ENCODE assay signal across 17 cellular contexts in the genomic region with DNA sequence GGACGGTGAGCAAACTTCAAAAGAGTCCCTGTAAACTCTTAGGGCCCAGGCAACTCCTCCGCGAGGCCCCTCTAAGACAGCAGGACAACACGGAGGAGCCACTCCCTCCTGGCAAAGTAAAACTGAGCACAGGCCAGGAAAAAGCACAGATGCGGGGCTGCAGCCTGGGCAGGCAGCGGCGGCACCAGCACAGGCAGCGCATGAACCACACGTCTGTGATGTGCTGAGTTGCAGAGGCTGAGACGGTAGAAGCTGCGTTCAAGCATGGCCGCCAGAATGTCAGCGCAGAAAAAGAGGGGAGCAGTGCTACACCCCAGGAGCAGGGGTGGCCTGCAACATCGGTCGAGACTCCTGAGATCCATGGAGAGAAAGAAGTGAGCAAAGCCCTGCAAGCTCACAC. TPM values are rescaled to one million over a fixed set of nuclear protein-coding genes. Genes with fewer than 3 reads are reported as not detected.
DNase-seq lines count a peak whose midpoint lies in the region; ATAC-seq and TF ChIP-seq lines count a peak whose summit lies in the region.
"Had no signal": no experiment of that assay in that cellular context is flagged by ENCODE, and none has a peak within 500 bp of the region (broad histone marks: within the 10 kb centered on the region; RNA-seq: fewer than 3 reads in every experiment).

No MANE protein-coding gene starts in this region.

- CTCF ChIA-PET in MCF 10A (lab: Yijun Ruan, JAX) = interaction anchor here (0.6 to 1.2 kb wide), 4 partner anchors 9 to 46 kb away, joined by 3 to 5 read pairs (median 4); no protein-coding TSS in a partner anchor
- CTCF ChIA-PET in mammary epithelial cell (lab: Charles Lee; ENCODE audit: low non-redundant PET) = no interaction called here
- CTCF ChIA-PET in PC-3 (lab: Charles Lee) = no interaction called here
- CTCF ChIA-PET in naive thymus-derived CD4-positive, alpha-beta T cell (lab: Charles Lee) = no interaction called here
- CTCF ChIA-PET in activated CD8-positive, alpha-beta memory T cell treated with anti-CD3 and anti-CD28 coated beads, Interleukin-2, amount 10 ng/mL, durations not matched to agents 7 days and 5 days (lab: Charles Lee) = interaction anchor here (1.2 kb wide), 1 partner anchor 163 kb away, joined by 4 read pairs; no protein-coding TSS in a partner anchor

- no peak overlapping the region for H3K4me3 Mint-ChIP-seq in MCF 10A (ENCODE audit: unreplicated experiment)
- H3K4me3 Mint-ChIP-seq in naive thymus-derived CD4-positive, alpha-beta T cell = no peak overlapping the region
- no peak overlapping the region for H3K4me3 Mint-ChIP-seq in activated CD8-positive, alpha-beta memory T cell treated with anti-CD3 and anti-CD28 coated beads, Interleukin-2, amount 10 ng/mL, durations not matched to agents 7 days and 5 days

- H3K4me1 ChIP-seq in mammary epithelial cell (ENCODE audit: insufficient read depth, low read length) (peaks cover 34% of the 10 kb centered on the region), breast epithelium (peaks cover 0 to 3% of the 10 kb centered on the region in 2 donors), osteoblast (ENCODE audit: insufficient read depth, low read length) (peaks cover 56% of the 10 kb centered on the region), PC-3 (ENCODE audit: insufficient read depth, low read length) (peaks cover 13% of the 10 kb centered on the region)
- no peaks in the 10 kb centered on the region for H3K4me1 ChIP-seq in naive thymus-derived CD4-positive, alpha-beta T cell (ENCODE audit: control insufficient read depth in 2 of 2, insufficient read depth in 2 of 2, low read length in 2 of 2)
- H3K4me1 ChIP-seq: BLaER1 had no signal

- H3K36me3 ChIP-seq in mammary epithelial cell (ENCODE audit: insufficient read depth, low read length) = no peaks in the 10 kb centered on the region
- no peaks in the 10 kb centered on the region for H3K36me3 ChIP-seq in breast epithelium
- H3K36me3 ChIP-seq in osteoblast (ENCODE audit: insufficient read depth, low read length) = no peaks in the 10 kb centered on the region
- no peaks in the 10 kb centered on the region for H3K36me3 ChIP-seq in PC-3 (ENCODE audit: low read depth, low read length)
- no peaks in the 10 kb centered on the region for H3K36me3 ChIP-seq in naive thymus-derived CD4-positive, alpha-beta T cell (ENCODE audit: control insufficient read depth in 2 of 3, insufficient read depth in 3 of 3, low read length in 3 of 3)
- H3K36me3 ChIP-seq: BLaER1, SJSA1 had no signal

- BruUV-seq in MCF 10A (replicated peaks; lab: Mats Ljungman, UMichigan) (no TSS peak), mammary epithelial cell (replicated peaks; lab: Mats Ljungman, UMichigan) (no TSS peak), PC-3 (replicated peaks; lab: Mats Ljungman, UMichigan) (no TSS peak)

- H3K27ac ChIP-seq in mammary epithelial cell (ENCODE audit: insufficient read depth, low read depth, low read length) (no peak overlapping the region), breast epithelium (peak overlapping the region; percentile 71 to 80), osteoblast (ENCODE audit: low read depth, low read length) (peak overlapping the region; percentile 52), PC-3 (ENCODE audit: low read length) (no peak overlapping the region)
- no peak overlapping the region for H3K27ac ChIP-seq in naive thymus-derived CD4-positive, alpha-beta T cell (ENCODE audit: low read depth, low read length)
- H3K27ac ChIP-seq: BLaER1, HL-60 had no signal

- no peaks in the 10 kb centered on the region for H3K36me3 Mint-ChIP-seq in MCF 10A (ENCODE audit: insufficient read depth, unreplicated experiment)
- H3K36me3 Mint-ChIP-seq in naive thymus-derived CD4-positive, alpha-beta T cell = no peaks in the 10 kb centered on the region
- no peaks in the 10 kb centered on the region for H3K36me3 Mint-ChIP-seq in activated CD8-positive, alpha-beta memory T cell treated with anti-CD3 and anti-CD28 coated beads, Interleukin-2, amount 10 ng/mL, durations not matched to agents 7 days and 5 days

- no peak overlapping the region for H3K9ac ChIP-seq in mammary epithelial cell (ENCODE audit: insufficient read depth, low read length)
- H3K9ac ChIP-seq in PC-3 (ENCODE audit: low read length) = no peak overlapping the region
- H3K9ac ChIP-seq: BLaER1 had no signal

- no peak overlapping the region for H2AFZ ChIP-seq in mammary epithelial cell (ENCODE audit: low read depth, low read length)
- no peak overlapping the region for H2AFZ ChIP-seq in osteoblast (ENCODE audit: low read length)
- H2AFZ ChIP-seq in PC-3 (ENCODE audit: low read length) = no peak overlapping the region

- dilution Hi-C loops in mammary epithelial cell (cut with HindIII; ENCODE audit: low sequenced_read_pairs) = no loop called here

- no peaks in the 10 kb centered on the region for H3K27me3 Mint-ChIP-seq in MCF 10A (ENCODE audit: insufficient read depth, unreplicated experiment)
- peaks cover 0 to 7% (median 0%) of the 10 kb centered on the region in 5 donors for H3K27me3 Mint-ChIP-seq in naive thymus-derived CD4-positive, alpha-beta T cell
- H3K27me3 Mint-ChIP-seq in activated CD8-positive, alpha-beta memory T cell treated with anti-CD3 and anti-CD28 coated beads, Interleukin-2, amount 10 ng/mL, durations not matched to agents 7 days and 5 days = peaks cover 16% of the 10 kb centered on the region

- ATAC-seq in PC-3 = no peak
- no peak for ATAC-seq in GM18505 (IDR thresholded peaks at IDR 0.05; ENCODE audit: unreplicated experiment)
- no peak for ATAC-seq in naive thymus-derived CD4-positive, alpha-beta T cell
- no peak for ATAC-seq in activated CD8-positive, alpha-beta memory T cell treated with anti-CD3 and anti-CD28 coated beads, Interleukin-2, amount 10 ng/mL, durations not matched to agents 7 days and 5 days

- TF ChIP-seq CTCF in MCF 10A (IDR thresholded peaks at IDR 0.05; ENCODE audit: unreplicated experiment) = no peak
- no peak for TF ChIP-seq CTCF in mammary epithelial cell (conservative IDR thresholded peaks at IDR 0.05 in 1 of 2, IDR thresholded peaks at IDR 0.05 in 1 of 2; ENCODE audit: extremely low read depth in 1 of 2, insufficient read depth in 1 of 2, low read depth in 1 of 2, low read length in 2 of 2)
- TF ChIP-seq CTCF in breast epithelium (IDR thresholded peaks at IDR 0.05) = no peak
- no peak for TF ChIP-seq CTCF in osteoblast (IDR thresholded peaks at IDR 0.05; ENCODE audit: extremely low read depth, low read depth, low read length)
- TF ChIP-seq CTCF in PC-3 (conservative IDR thresholded peaks at IDR 0.05; ENCODE audit: low read depth, low read length) = no peak

- POLR2A ChIA-PET in MCF 10A (lab: Yijun Ruan, JAX) (interaction anchor here (1.2 kb wide), 1 partner anchor 8 kb away, joined by 3 read pairs; no protein-coding TSS in a partner anchor), PC-3 (lab: Charles Lee; ENCODE audit: unreplicated experiment) (no interaction called here)
- POLR2A ChIA-PET in naive thymus-derived CD4-positive, alpha-beta T cell (lab: Charles Lee) = no interaction called here

- no peaks in the 10 kb centered on the region for H3K9me2 ChIP-seq in PC-3 (replicated peaks; ENCODE audit: low read length)

- H3K9me3 ChIP-seq in mammary epithelial cell (replicated peaks; ENCODE audit: insufficient read depth, low read length) = no peaks in the 10 kb centered on the region
- H3K9me3 ChIP-seq in breast epithelium = no peaks in the 10 kb centered on the region
- no peaks in the 10 kb centered on the region for H3K9me3 ChIP-seq in osteoblast (ENCODE audit: low read depth, low read length)
- no peaks in the 10 kb centered on the region for H3K9me3 ChIP-seq in PC-3 (ENCODE audit: low read length)
- no peaks in the 10 kb centered on the region for H3K9me3 ChIP-seq in naive thymus-derived CD4-positive, alpha-beta T cell (ENCODE audit: control insufficient read depth in 2 of 3, low read length in 3 of 3)
- H3K9me3 ChIP-seq: BLaER1, SJSA1 had no signal

- H3K4me3 ChIP-seq in mammary epithelial cell (replicated peaks in 1 of 3; ENCODE audit: insufficient read depth in 1 of 3, low read depth in 2 of 3, low read length in 3 of 3) (no peak overlapping the region), breast epithelium (no peak overlapping the region), osteoblast (ENCODE audit: insufficient read depth, low read length) (no peak overlapping the region), PC-3 (ENCODE audit: low read length) (no peak overlapping the region)
- H3K4me3 ChIP-seq in naive thymus-derived CD4-positive, alpha-beta T cell (ENCODE audit: low read length) = no peak overlapping the region
- H3K4me3 ChIP-seq: BLaER1, SJSA1 had no signal

- no peaks in the 10 kb centered on the region for H3K79me2 ChIP-seq in mammary epithelial cell (ENCODE audit: insufficient read depth, low read length)
- no peaks in the 10 kb centered on the region for H3K79me2 ChIP-seq in osteoblast (ENCODE audit: insufficient read depth, low read length)
- H3K79me2 ChIP-seq in PC-3 (ENCODE audit: low read length) = no peaks in the 10 kb centered on the region

- no peaks in the 10 kb centered on the region for H4K20me1 ChIP-seq in mammary epithelial cell (ENCODE audit: insufficient read depth, low read length)
- no peaks in the 10 kb centered on the region for H4K20me1 ChIP-seq in osteoblast (ENCODE audit: insufficient read depth, low read length)
- H4K20me1 ChIP-seq in PC-3 (ENCODE audit: low read length) = no peaks in the 10 kb centered on the region
- H4K20me1 ChIP-seq: BLaER1 had no signal

- H3K27ac Mint-ChIP-seq in MCF 10A (ENCODE audit: low read depth, unreplicated experiment) = peak overlapping the region; percentile 89
- no peak overlapping the region for H3K27ac Mint-ChIP-seq in naive thymus-derived CD4-positive, alpha-beta T cell
- no peak overlapping the region for H3K27ac Mint-ChIP-seq in activated CD8-positive, alpha-beta memory T cell treated with anti-CD3 and anti-CD28 coated beads, Interleukin-2, amount 10 ng/mL, durations not matched to agents 7 days and 5 days

- intact Hi-C loops in MCF 10A (cut with micrococcal nuclease) = no loop called here
- intact Hi-C loops in mammary epithelial cell (cut with micrococcal nuclease) = no loop called here
- intact Hi-C loops in breast epithelium (cut with DNase I; ENCODE audit: low total_unique reads) = no loop called here
- intact Hi-C loops in PC-3 (cut with micrococcal nuclease) = no loop called here
- intact Hi-C loops in naive thymus-derived CD4-positive, alpha-beta T cell (cut with micrococcal nuclease) = no loop called here

- no peaks in the 10 kb centered on the region for H3F3A ChIP-seq in PC-3 (ENCODE audit: low read length, unreplicated experiment)

- DNase-seq in MCF 10A (ENCODE audit: unreplicated experiment) (no peak), mammary epithelial cell (no peak), breast epithelium (ENCODE audit: low spot score in 2 of 2) (no peak), osteoblast (ENCODE audit: insufficient read length, low spot score, missing footprints) (no peak), PC-3 (no peak)
- no peak for DNase-seq in naive thymus-derived CD4-positive, alpha-beta T cell
- DNase-seq in activated CD8-positive, alpha-beta memory T cell treated with anti-CD3 and anti-CD28 coated beads, Interleukin-2, amount 10 ng/mL, durations not matched to agents 7 days and 5 days = no peak
- DNase-seq: GDM1, MV-4-11, NCI-H1436, NCI-H2029 treated with DMSO at 0.1 percent for 48 hours, NCI-H2171 treated with DMSO at 0.1 percent for 48 hours, NCI-H446 treated with DMSO at 0.1 percent for 48 hours had no signal

- WGBS in mammary epithelial cell (ENCODE audit: low coverage, missing lambda C conversion rate) = 96% methylated on average over 10 of the region's 15 CpGs

- in situ Hi-C loops in mammary epithelial cell (cut with MboI; ENCODE audit: low sequenced_read_pairs in 2 of 2) = no loop called here

- TF ChIP-seq POLR2A in breast epithelium (IDR thresholded peaks at IDR 0.05) (no peak), GM18505 (IDR thresholded peaks at IDR 0.05; ENCODE audit: borderline replicate concordance, extremely low read depth, insufficient read depth, insufficient read length) (no peak)

- no peaks in the 10 kb centered on the region for H3K27me3 ChIP-seq in mammary epithelial cell (ENCODE audit: insufficient read depth, low read length)
- peaks cover 0 to 12% of the 10 kb centered on the region in 2 donors for H3K27me3 ChIP-seq in breast epithelium
- H3K27me3 ChIP-seq in osteoblast (ENCODE audit: insufficient read depth, low read length) = no peaks in the 10 kb centered on the region
- H3K27me3 ChIP-seq in PC-3 (ENCODE audit: low read length) = no peaks in the 10 kb centered on the region
- H3K27me3 ChIP-seq in naive thymus-derived CD4-positive, alpha-beta T cell (ENCODE audit: control insufficient read depth in 2 of 2, insufficient read depth in 2 of 2, low read length in 2 of 2) = no peaks in the 10 kb centered on the region
- H3K27me3 ChIP-seq: BLaER1, SJSA1 had no signal

- no peaks in the 10 kb centered on the region for H3K9me3 Mint-ChIP-seq in MCF 10A (ENCODE audit: unreplicated experiment)
- H3K9me3 Mint-ChIP-seq in naive thymus-derived CD4-positive, alpha-beta T cell = no peaks in the 10 kb centered on the region
- H3K9me3 Mint-ChIP-seq in activated CD8-positive, alpha-beta memory T cell treated with anti-CD3 and anti-CD28 coated beads, Interleukin-2, amount 10 ng/mL, durations not matched to agents 7 days and 5 days (ENCODE audit: low read depth) = no peaks in the 10 kb centered on the region

- no peak overlapping the region for H3K4me2 ChIP-seq in mammary epithelial cell (ENCODE audit: insufficient read depth, low read depth, low read length)
- H3K4me2 ChIP-seq in osteoblast (ENCODE audit: insufficient read depth, low read length) = no peak overlapping the region
- H3K4me2 ChIP-seq in PC-3 (ENCODE audit: low read length) = no peak overlapping the region
- H3K4me2 ChIP-seq: BLaER1 had no signal

- H3K4me1 Mint-ChIP-seq in MCF 10A (ENCODE audit: insufficient read depth, unreplicated experiment) = peaks cover 34% of the 10 kb centered on the region
- no peaks in the 10 kb centered on the region for H3K4me1 Mint-ChIP-seq in naive thymus-derived CD4-positive, alpha-beta T cell
- no peaks in the 10 kb centered on the region for H3K4me1 Mint-ChIP-seq in activated CD8-positive, alpha-beta memory T cell treated with anti-CD3 and anti-CD28 coated beads, Interleukin-2, amount 10 ng/mL, durations not matched to agents 7 days and 5 days

RNA-seq across cellular contexts. Expression of a gene that starts 46.1 kb away (rescaled TPM):
- 27.2 and 51.6 TPM in 2 replicates for total RNA-seq in MCF 10A (2022)
- total RNA-seq in mammary epithelial cell = 100 to 1,000 TPM; 109 to 140 TPM
- polyA plus RNA-seq in mammary epithelial cell = 40.9 TPM
- polyA minus RNA-seq in mammary epithelial cell = 27.2 TPM
- total RNA-seq in breast epithelium = 10 to 100 TPM; 13.3 to 24.3 (median 24.1) TPM
- 95.2 and 109 TPM in 2 replicates for total RNA-seq in osteoblast
- 75.4 and 82.5 TPM in 2 replicates for total RNA-seq in PC-3 (2014; rRNA removed)
- 100 to 1,000 TPM in 2 of 5 experiments, 10 to 100 TPM in 3; 71.3 to 132 (median 95.8) TPM for total RNA-seq in naive thymus-derived CD4-positive, alpha-beta T cell
- 100 to 1,000 TPM; 199 to 292 TPM for polyA plus RNA-seq in naive thymus-derived CD4-positive, alpha-beta T cell
- total RNA-seq in activated CD8-positive, alpha-beta memory T cell treated with anti-CD3 and anti-CD28 coated beads, Interleukin-2, amount 10 ng/mL, durations not matched to agents 7 days and 5 days = 10 to 100 TPM; 84.9 to 86.1 TPM

Comparison
In these comparisons a context has a peak if more than half of its experiments do, and no peak if none do; other contexts are left out.
1. H3K27ac ChIP-seq: peak in breast epithelium (2 of 2) and osteoblast (single experiment); none in mammary epithelial cell (single experiment), PC-3 (single experiment) and naive thymus-derived CD4-positive, alpha-beta T cell (single experiment).
2. CTCF ChIA-PET loops: an anchor here in MCF 10A (0.6 to 1.2 kb wide) and activated CD8-positive, alpha-beta memory T cell treated with anti-CD3 and anti-CD28 coated beads, Interleukin-2, amount 10 ng/mL, durations not matched to agents 7 days and 5 days (1.2 kb wide); none called in mammary epithelial cell, PC-3 and naive thymus-derived CD4-positive, alpha-beta T cell.